In the genomic region with DNA sequence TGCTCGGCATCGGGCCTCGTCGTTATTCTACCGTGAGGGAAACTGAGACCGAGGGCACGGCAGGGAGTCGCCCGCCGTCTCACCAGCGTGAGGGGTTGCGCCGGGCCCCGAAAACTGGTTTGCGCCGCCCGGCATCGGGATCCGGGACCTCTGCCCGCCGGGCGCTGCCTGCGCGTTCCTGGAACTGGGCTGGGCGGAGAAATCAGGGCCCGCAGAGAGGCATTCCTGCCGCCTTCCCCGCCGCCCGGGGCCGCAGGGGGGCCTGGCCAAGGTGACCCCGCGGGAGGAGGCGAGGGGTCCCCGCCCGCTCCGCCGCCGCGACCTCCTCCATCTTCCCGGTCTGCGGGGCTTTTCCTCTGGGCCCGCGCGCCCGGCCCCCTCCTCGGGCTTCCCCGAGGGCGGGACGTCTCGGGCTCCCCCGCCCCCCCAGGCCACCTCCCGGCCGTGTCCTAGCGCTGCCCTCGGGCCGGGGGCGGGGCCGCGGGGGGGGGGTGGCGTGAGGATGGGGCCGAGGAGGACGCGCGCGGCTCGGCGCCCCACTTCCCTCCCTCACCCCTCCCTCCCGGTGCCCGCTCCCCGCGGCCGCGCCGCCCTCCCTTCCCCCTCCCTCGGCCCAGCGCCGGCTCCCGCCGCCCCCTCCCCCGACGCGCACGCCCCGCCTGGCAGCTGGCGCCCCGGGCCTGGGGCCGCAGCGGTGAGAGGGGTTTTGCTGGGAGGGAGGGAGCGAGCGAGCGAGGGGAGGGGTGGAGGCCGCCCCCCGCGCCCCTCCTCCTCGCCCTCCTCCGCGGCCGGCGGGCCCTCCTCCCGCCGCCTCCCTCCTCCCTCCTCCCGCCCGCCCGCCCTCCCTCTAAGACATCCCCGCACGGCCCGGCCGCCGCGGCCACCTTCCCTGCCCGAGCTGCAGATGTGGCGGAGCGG, we compare ENCODE assay signal across 8 cellular contexts. TPM values are rescaled to one million over a fixed set of nuclear protein-coding genes. Genes with fewer than 3 reads are reported as not detected.
DNase-seq lines count a peak whose midpoint lies in the region; ATAC-seq and TF ChIP-seq lines count a peak whose summit lies in the region.

Gene GLIS2 (plus strand): TSS at position 883 of the 918 bp plus-strand sequence. CDS start 16,214 bp downstream, outside the sequence.

- WGBS in liver = under 1% methylated on average over 109 of the region's 114 CpGs

- intact Hi-C loops in dorsolateral prefrontal cortex (cut with DNase I) = no loop called here

- H3K27ac ChIP-seq in dorsolateral prefrontal cortex = peak within 1 kb of the TSS in 57 of 59 donors; percentile 49 to 95 (median 86)
- peak within 1 kb of the TSS; percentile 76 to 79 for H3K27ac ChIP-seq in liver (ENCODE audit: low read depth in 1 of 2, low read length in 2 of 2)
- H3K27ac ChIP-seq in temporal lobe (ENCODE audit: low read depth, low read length) = peak within 1 kb of the TSS; percentile 52

- H3K27ac Mint-ChIP-seq in IgD-negative memory B cell = peak within 1 kb of the TSS in 2 of 3 donors; percentile 1 to 86

- TF ChIP-seq CTCF in dorsolateral prefrontal cortex (IDR thresholded peaks at IDR 0.05 in 54 of 56, conservative IDR thresholded peaks at IDR 0.05 in 2 of 56; ENCODE audit: low read depth in 1 of 56, partially characterized antibody in 56 of 56) (no peak), liver (IDR thresholded peaks at IDR 0.05; ENCODE audit: low read depth, low read length, missing input control) (no peak)

- no peaks in the 10 kb centered on the region for H3K9me3 ChIP-seq in liver (ENCODE audit: control insufficient read depth in 4 of 4, low read length in 3 of 4)

- H3K36me3 Mint-ChIP-seq in IgD-negative memory B cell = no peaks in the 10 kb centered on the region

- peaks cover 10 to 36% (median 26%) of the 10 kb centered on the region in 4 donors for H3K4me1 ChIP-seq in liver (ENCODE audit: control insufficient read depth in 4 of 4, insufficient read depth in 4 of 4, low read length in 3 of 4)

- H3K4me1 Mint-ChIP-seq in IgD-negative memory B cell = peaks cover 12 to 17% (median 12%) of the 10 kb centered on the region in 3 donors

- DNase-seq in DMS53 (lab: John Stamatoyannopoulos, UW) (peak; percentile 95), SW480 (ENCODE audit: low spot score) (peak; percentile 57), dorsolateral prefrontal cortex (peak in 2 of 10 donors; percentile 57 to 62)
- no peak for DNase-seq in stimulated activated CD4-positive, alpha-beta T cell treated with anti-CD3 and anti-CD28 coated beads, Interleukin-4, amount 100 ng/mL, for 1 hour

- H3K9me3 Mint-ChIP-seq in IgD-negative memory B cell = no peaks in the 10 kb centered on the region

- H3K36me3 ChIP-seq in liver (ENCODE audit: control insufficient read depth in 4 of 4, insufficient read depth in 3 of 4, low read depth in 1 of 4, low read length in 3 of 4) = no peaks in the 10 kb centered on the region

- H3K9ac ChIP-seq in liver (ENCODE audit: low read depth in 1 of 2, low read length in 2 of 2) = no peak within 1 kb of the TSS

- H3K27me3 ChIP-seq in dorsolateral prefrontal cortex (no peaks in the 10 kb centered on the region), liver (ENCODE audit: control insufficient read depth in 4 of 4, insufficient read depth in 4 of 4, low read length in 3 of 4) (peaks cover 0 to 4% (median 0%) of the 10 kb centered on the region in 4 donors)

- H3K4me3 ChIP-seq in dorsolateral prefrontal cortex = peak within 1 kb of the TSS; percentile 44 to 76 (median 68)
- H3K4me3 ChIP-seq in liver (ENCODE audit: low read depth in 1 of 3, low read length in 3 of 3) = peak within 1 kb of the TSS in 2 of 3 donors; percentile 43 to 61

- peak within 1 kb of the TSS; percentile 76 to 94 (median 76) for H3K4me3 Mint-ChIP-seq in IgD-negative memory B cell

- peaks cover 15% of the 10 kb centered on the region for H3K27me3 Mint-ChIP-seq in IgD-negative memory B cell

- TF ChIP-seq RAD21 in liver (IDR thresholded peaks at IDR 0.05) = no peak

- no peak for ATAC-seq in GM18858 (IDR thresholded peaks at IDR 0.05; ENCODE audit: unreplicated experiment)

TF ChIP-seq in liver, 16 proteins besides CTCF, POLR2A, EP300 and RAD21:
- TF ChIP-seq HNF4G (IDR thresholded peaks at IDR 0.05) = no peak
- TF ChIP-seq RXRA (IDR thresholded peaks at IDR 0.05) = no peak
- TF ChIP-seq, protein P1, sequence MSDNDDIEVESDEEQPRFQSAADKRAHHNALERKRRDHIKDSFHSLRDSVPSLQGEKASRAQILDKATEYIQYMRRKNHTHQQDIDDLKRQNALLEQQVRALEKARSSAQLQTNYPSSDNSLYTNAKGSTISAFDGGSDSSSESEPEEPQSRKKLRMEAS (IDR thresholded peaks at IDR 0.05) = no peak
- no peak for TF ChIP-seq HNF4A (conservative IDR thresholded peaks at IDR 0.05)
- TF ChIP-seq ATF3 (IDR thresholded peaks at IDR 0.05) = no peak
- TF ChIP-seq NR2F2 (IDR thresholded peaks at IDR 0.05) = no peak
- no peak for TF ChIP-seq FOXA1 (IDR thresholded peaks at IDR 0.05)
- TF ChIP-seq ZBTB33 (IDR thresholded peaks at IDR 0.05) = no peak
- no peak for TF ChIP-seq SP1 (IDR thresholded peaks at IDR 0.05)
- no peak for TF ChIP-seq EGR1 (IDR thresholded peaks at IDR 0.05; ENCODE audit: low read depth in 2 of 2)
- no peak for TF ChIP-seq TAF1 (conservative IDR thresholded peaks at IDR 0.05)

RNA-seq across cellular contexts. Expression of gene GLIS2, which starts in this region (rescaled TPM):
- not detected for polyA plus RNA-seq in IgD-negative memory B cell
- total RNA-seq in dorsolateral prefrontal cortex = 10 to 100 TPM in 35 of 120 experiments, 1 to 10 TPM in 85; 5.4 to 21.8 (median 8.4) TPM
- 1 to 10 TPM; 1.0 to 1.2 TPM for total RNA-seq in liver
- polyA plus RNA-seq in liver = 1 to 10 TPM in 1 of 2 donors, under 1 TPM in 1; 0.68 to 1.4 TPM
- 5.7 TPM for total RNA-seq in temporal lobe
